Comparison of ENCODE assay signal across 15 cellular contexts in genomic region chrX:2631743-2632532, GRCh38. TPM values are rescaled to one million over a fixed set of nuclear protein-coding genes. Genes with fewer than 3 reads are reported as not detected.
DNase-seq lines count a peak whose midpoint lies in the region; ATAC-seq and TF ChIP-seq lines count a peak whose summit lies in the region.
"Had no signal": no experiment of that assay in that cellular context is flagged by ENCODE, and none has a peak within 500 bp of the region (broad histone marks: within the 10 kb centered on the region; RNA-seq: fewer than 3 reads in every experiment).

No MANE protein-coding gene starts in this region.

- intact Hi-C loops in activated naive CD4-positive, alpha-beta T cell treated with anti-CD3 and anti-CD28 coated beads for 36 hours (cut with micrococcal nuclease) = no loop called here
- intact Hi-C loops in breast epithelium (cut with DNase I; ENCODE audit: low total_unique reads) = no loop called here

- H3K9me3 ChIP-seq in OCI-LY3 (ENCODE audit: insufficient read depth, low read length) (0 out of 2 replicates have a peak, but pooled peaks cover 6% of the 10 kb centered on the region), breast epithelium (no peaks in the 10 kb centered on the region)

- ATAC-seq in stimulated activated effector memory CD8-positive, alpha-beta T cell treated with anti-CD3 and anti-CD28 coated beads, Interleukin-12 subunit alpha, Interleukin-12 subunit beta, amount 100 ng/mL, for 72 hours = no peak

- H3K27me3 Mint-ChIP-seq in activated naive CD4-positive, alpha-beta T cell treated with anti-CD3 and anti-CD28 coated beads for 36 hours (ENCODE audit: low read depth) = no peaks in the 10 kb centered on the region

- H3K79me2 ChIP-seq in OCI-LY3 (ENCODE audit: low read length) = no peaks in the 10 kb centered on the region

- H3K36me3 ChIP-seq in OCI-LY3 (replicated peaks; ENCODE audit: low read depth, low read length) (peaks cover 33% of the 10 kb centered on the region), breast epithelium (no peaks in the 10 kb centered on the region)

- H3K27ac ChIP-seq in OCI-LY3 (ENCODE audit: low read length) = peak overlapping the region; percentile 85
- H3K27ac ChIP-seq in breast epithelium = peak overlapping the region; percentile 52 to 63

- peak overlapping the region; percentile 23 for H3K4me2 ChIP-seq in OCI-LY3 (ENCODE audit: low read length)

- DNase-seq in activated naive CD4-positive, alpha-beta T cell treated with anti-CD3 and anti-CD28 coated beads for 36 hours = no peak
- DNase-seq in activated naive CD4-positive, alpha-beta T cell (lab: John Stamatoyannopoulos, UW) = no peak
- no peak for DNase-seq in breast epithelium (ENCODE audit: low spot score in 2 of 2)
- no peak for DNase-seq in stimulated activated effector memory CD8-positive, alpha-beta T cell treated with anti-CD3 and anti-CD28 coated beads, Interleukin-12 subunit alpha, Interleukin-12 subunit beta, amount 100 ng/mL, for 72 hours (ENCODE audit: low spot score in 2 of 2)
- DNase-seq in putamen (ENCODE audit: low spot score) = no peak
- no peak for DNase-seq in globus pallidus (ENCODE audit: low spot score)
- no peak for DNase-seq in NCI-H748 treated with DMSO at 0.1 percent for 48 hours (lab: John Stamatoyannopoulos, UW)
- DNase-seq: aorta; effector CD8-positive, alpha-beta T cell; foreskin melanocyte; GOT3; NCI-H1048; NCI-H446 had no signal

- H3K4me3 ChIP-seq in OCI-LY3 (ENCODE audit: low read length) (peak overlapping the region; percentile 57; the same call in 1 of the 2 replicates), breast epithelium (no peak overlapping the region)

- peaks cover 40% of the 10 kb centered on the region for H3K4me1 Mint-ChIP-seq in activated naive CD4-positive, alpha-beta T cell treated with anti-CD3 and anti-CD28 coated beads for 36 hours (ENCODE audit: low read depth)
- peaks cover 43% of the 10 kb centered on the region for H3K4me1 Mint-ChIP-seq in stimulated activated effector memory CD8-positive, alpha-beta T cell treated with anti-CD3 and anti-CD28 coated beads, Interleukin-12 subunit alpha, Interleukin-12 subunit beta, amount 100 ng/mL, for 72 hours
- H3K4me1 Mint-ChIP-seq: mesothelial cell of epicardium had no signal

- CTCF ChIA-PET in activated naive CD4-positive, alpha-beta T cell treated with anti-CD3 and anti-CD28 coated beads for 36 hours (lab: Charles Lee) = no interaction called here

- no peaks in the 10 kb centered on the region for H4K20me1 ChIP-seq in OCI-LY3 (ENCODE audit: insufficient read depth, low read length)

- H3K4me3 Mint-ChIP-seq in activated naive CD4-positive, alpha-beta T cell treated with anti-CD3 and anti-CD28 coated beads for 36 hours = no peak overlapping the region
- no peak overlapping the region for H3K4me3 Mint-ChIP-seq in stimulated activated effector memory CD8-positive, alpha-beta T cell treated with anti-CD3 and anti-CD28 coated beads, Interleukin-12 subunit alpha, Interleukin-12 subunit beta, amount 100 ng/mL, for 72 hours
- H3K4me3 Mint-ChIP-seq: mesothelial cell of epicardium had no signal

- peak overlapping the region; percentile 28; the same call in 1 of the 2 replicates for H2AFZ ChIP-seq in OCI-LY3 (ENCODE audit: low read depth, low read length)

- H3K36me3 Mint-ChIP-seq in activated naive CD4-positive, alpha-beta T cell treated with anti-CD3 and anti-CD28 coated beads for 36 hours (ENCODE audit: low read depth) = peaks cover 60% of the 10 kb centered on the region
- H3K36me3 Mint-ChIP-seq in stimulated activated effector memory CD8-positive, alpha-beta T cell treated with anti-CD3 and anti-CD28 coated beads, Interleukin-12 subunit alpha, Interleukin-12 subunit beta, amount 100 ng/mL, for 72 hours = peaks cover 67% of the 10 kb centered on the region

- H3K27ac Mint-ChIP-seq in activated naive CD4-positive, alpha-beta T cell treated with anti-CD3 and anti-CD28 coated beads for 36 hours = peak overlapping the region; percentile 97
- H3K27ac Mint-ChIP-seq in stimulated activated effector memory CD8-positive, alpha-beta T cell treated with anti-CD3 and anti-CD28 coated beads, Interleukin-12 subunit alpha, Interleukin-12 subunit beta, amount 100 ng/mL, for 72 hours = peak overlapping the region; percentile 95
- H3K27ac Mint-ChIP-seq: mesothelial cell of epicardium had no signal

- no peak for TF ChIP-seq CTCF in OCI-LY3 (IDR thresholded peaks at IDR 0.05; ENCODE audit: low read depth, low read length)
- TF ChIP-seq CTCF in breast epithelium (IDR thresholded peaks at IDR 0.05) = no peak

- no peaks in the 10 kb centered on the region for H3K27me3 ChIP-seq in OCI-LY3 (ENCODE audit: low read depth, low read length)
- no peaks in the 10 kb centered on the region for H3K27me3 ChIP-seq in breast epithelium

- H3K9ac ChIP-seq in OCI-LY3 (ENCODE audit: low read length) = no peak overlapping the region; the same call in 1 of the 2 replicates

- H3K4me1 ChIP-seq in OCI-LY3 (ENCODE audit: low read length) (peaks cover 28% of the 10 kb centered on the region), breast epithelium (no peaks in the 10 kb centered on the region)

- no peak for TF ChIP-seq POLR2A in breast epithelium (IDR thresholded peaks at IDR 0.05)

- peaks cover 39% of the 10 kb centered on the region for H3K9me3 Mint-ChIP-seq in activated naive CD4-positive, alpha-beta T cell treated with anti-CD3 and anti-CD28 coated beads for 36 hours
- H3K9me3 Mint-ChIP-seq in stimulated activated effector memory CD8-positive, alpha-beta T cell treated with anti-CD3 and anti-CD28 coated beads, Interleukin-12 subunit alpha, Interleukin-12 subunit beta, amount 100 ng/mL, for 72 hours = peaks cover 21% of the 10 kb centered on the region

RNA-seq across cellular contexts. Expression of gene CD99, which starts 59.2 kb away (rescaled TPM):
- 100 to 1,000 TPM; 205 to 215 TPM for total RNA-seq in activated naive CD4-positive, alpha-beta T cell treated with anti-CD3 and anti-CD28 coated beads for 36 hours
- total RNA-seq in breast epithelium = 100 to 1,000 TPM in 2 of 3 donors, 10 to 100 TPM in 1; 96.3 to 536 (median 142) TPM
